23 cellular contexts compared by ENCODE assay signal in the genomic region with DNA sequence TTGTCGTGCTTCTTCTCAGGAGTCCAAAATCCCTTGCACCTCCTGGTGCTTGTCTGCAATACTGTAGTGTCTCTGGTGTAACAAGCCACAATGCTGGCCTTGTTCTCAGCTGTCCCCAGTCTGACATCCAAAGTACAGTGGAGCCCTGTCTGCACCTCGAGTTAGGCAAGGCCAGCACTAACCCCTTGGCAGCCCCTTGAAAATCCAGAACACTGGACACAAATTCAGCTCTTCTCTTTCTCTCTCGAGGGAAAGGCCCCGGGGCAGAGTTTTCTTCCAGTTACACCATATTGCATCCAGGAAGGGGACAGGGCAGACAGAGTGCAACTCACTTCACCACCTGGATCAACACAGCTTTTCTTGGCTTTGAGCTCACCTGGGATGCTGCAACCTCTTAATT.
"Had no signal": no experiment of that assay in that cellular context is flagged by ENCODE, and none has a peak within 500 bp of the region (broad histone marks: within the 10 kb centered on the region; RNA-seq: fewer than 3 reads in every experiment).

No MANE protein-coding gene starts in this region.

- H3K4me3 Mint-ChIP-seq: immature natural killer cell; mesothelial cell of epicardium; naive B cell; natural killer cell; nephron progenitor cell; neural progenitor cell; stimulated activated effector memory CD8-positive, alpha-beta T cell treated with anti-CD3 and anti-CD28 coated beads, Interleukin-12 subunit alpha, Interleukin-12 subunit beta, amount 100 ng/mL, for 72 hours; stimulated activated naive CD8-positive, alpha-beta T cell treated with anti-CD3 and anti-CD28 coated beads, Interleukin-15, amount 100 ng/mL, for 72 hours had no signal

- H3K9me3 ChIP-seq: neutrophil, upper lobe of left lung, vagina had no signal

- H3K4me3 ChIP-seq: left ventricle myocardium inferior, lung, neural progenitor cell, skin epidermis, tibial nerve, upper lobe of left lung, vagina had no signal

- H3K27me3 ChIP-seq: neural progenitor cell, neutrophil, tibial nerve, upper lobe of left lung, vagina had no signal

- H3K9ac ChIP-seq: neural progenitor cell, parathyroid adenoma had no signal

- H3K4me1 Mint-ChIP-seq: immature natural killer cell; naive B cell; natural killer cell; nephron progenitor cell; stimulated activated effector memory CD8-positive, alpha-beta T cell treated with anti-CD3 and anti-CD28 coated beads, Interleukin-12 subunit alpha, Interleukin-12 subunit beta, amount 100 ng/mL, for 72 hours; stimulated activated naive CD8-positive, alpha-beta T cell treated with anti-CD3 and anti-CD28 coated beads, Interleukin-15, amount 100 ng/mL, for 72 hours had no signal

- H3K4me1 ChIP-seq: left ventricle myocardium inferior, parathyroid adenoma, tibial nerve, upper lobe of left lung, vagina had no signal

- H3K36me3 ChIP-seq: left ventricle myocardium inferior, neural progenitor cell, neutrophil, tibial nerve, upper lobe of left lung, vagina had no signal

- DNase-seq: hypothalamus; immature natural killer cell; left ventricle myocardium inferior; mesendoderm; naive B cell; natural killer cell; nephron progenitor cell; occipital lobe; right cardiac atrium; stimulated activated CD4-positive, alpha-beta T cell treated with anti-CD3 and anti-CD28 coated beads, Interleukin-4, amount 100 ng/mL, for 24 hours; stimulated activated naive CD4-positive, alpha-beta T cell treated with Interleukin-2 at 50 U/mL for 16 hours; stimulated activated naive CD8-positive, alpha-beta T cell treated with anti-CD3 and anti-CD28 coated beads, Interleukin-15, amount 100 ng/mL, for 72 hours; upper lobe of left lung had no signal

- H3K27ac Mint-ChIP-seq: immature natural killer cell; mesothelial cell of epicardium; natural killer cell; nephron progenitor cell; neural progenitor cell; stimulated activated effector memory CD8-positive, alpha-beta T cell treated with anti-CD3 and anti-CD28 coated beads, Interleukin-12 subunit alpha, Interleukin-12 subunit beta, amount 100 ng/mL, for 72 hours; stimulated activated naive CD8-positive, alpha-beta T cell treated with anti-CD3 and anti-CD28 coated beads, Interleukin-15, amount 100 ng/mL, for 72 hours had no signal

- H3K27me3 Mint-ChIP-seq: stimulated activated naive CD8-positive, alpha-beta T cell treated with anti-CD3 and anti-CD28 coated beads, Interleukin-15, amount 100 ng/mL, for 72 hours had no signal

- ATAC-seq: natural killer cell; right cardiac atrium; sciatic nerve; stimulated activated effector memory CD8-positive, alpha-beta T cell treated with anti-CD3 and anti-CD28 coated beads, Interleukin-12 subunit alpha, Interleukin-12 subunit beta, amount 100 ng/mL, for 72 hours; stimulated activated naive CD8-positive, alpha-beta T cell treated with anti-CD3 and anti-CD28 coated beads, Interleukin-15, amount 100 ng/mL, for 72 hours had no signal

- H2AFZ ChIP-seq: neural progenitor cell, parathyroid adenoma had no signal

- H3K36me3 Mint-ChIP-seq: immature natural killer cell; stimulated activated effector memory CD8-positive, alpha-beta T cell treated with anti-CD3 and anti-CD28 coated beads, Interleukin-12 subunit alpha, Interleukin-12 subunit beta, amount 100 ng/mL, for 72 hours had no signal

- H3K27ac ChIP-seq: left ventricle myocardium inferior, neural progenitor cell, neutrophil, parathyroid adenoma, skin epidermis, tibial nerve, upper lobe of left lung, vagina had no signal

- H3K4me2 ChIP-seq: neural progenitor cell had no signal

- H3K79me2 ChIP-seq: parathyroid adenoma had no signal
